14 cellular contexts compared by ENCODE assay signal in genomic region chr21:44853601-44854390, GRCh38. TPM values are rescaled to one million over a fixed set of nuclear protein-coding genes. Genes with fewer than 3 reads are reported as not detected.
A peak's percentile ranks its signal among the peaks of the same experiment; 100 is the strongest.
DNase-seq lines count a peak whose midpoint lies in the region; ATAC-seq and TF ChIP-seq lines count a peak whose summit lies in the region.
"Had no signal": no experiment of that assay in that cellular context is flagged by ENCODE, and none has a peak within 500 bp of the region (broad histone marks: within the 10 kb centered on the region; RNA-seq: fewer than 3 reads in every experiment).

No MANE protein-coding gene starts in this region.

- no peaks in the 10 kb centered on the region for H3K9me3 ChIP-seq in stomach
- H3K9me3 ChIP-seq: adrenal gland, suprapubic skin had no signal

- H3K4me1 ChIP-seq in stomach = peaks cover 20 to 48% (median 37%) of the 10 kb centered on the region in 4 donors

- H3K4me1 Mint-ChIP-seq in activated naive CD4-positive, alpha-beta T cell treated with anti-CD3 and anti-CD28 coated beads, Interleukin-2, amount 10 ng/mL, durations not matched to agents 7 days and 5 days = peaks cover 45% of the 10 kb centered on the region
- H3K4me1 Mint-ChIP-seq in activated T-helper 1 cell treated with anti-CD3 and anti-CD28 coated beads, Interleukin-12 subunit alpha, Interleukin-12 subunit beta, Interleukin-2, Interleukin-4 antibody, amounts not matched to agents 30 ng/mL and 10 ng/mL and 1 ng/mL, durations not matched to agents 14 hours and 24 hours and 36 hours (ENCODE audit: low read depth) = peaks cover 31% of the 10 kb centered on the region
- peaks cover 56 to 74% of the 10 kb centered on the region in 2 donors for H3K4me1 Mint-ChIP-seq in immature natural killer cell

- no peaks in the 10 kb centered on the region for H3K27me3 ChIP-seq in stomach
- H3K27me3 ChIP-seq: adrenal gland, suprapubic skin had no signal

- no peaks in the 10 kb centered on the region for H3K27me3 Mint-ChIP-seq in activated naive CD4-positive, alpha-beta T cell treated with anti-CD3 and anti-CD28 coated beads, Interleukin-2, amount 10 ng/mL, durations not matched to agents 7 days and 5 days
- H3K27me3 Mint-ChIP-seq in activated T-helper 1 cell treated with anti-CD3 and anti-CD28 coated beads, Interleukin-12 subunit alpha, Interleukin-12 subunit beta, Interleukin-2, Interleukin-4 antibody, amounts not matched to agents 30 ng/mL and 10 ng/mL and 1 ng/mL, durations not matched to agents 14 hours and 24 hours and 36 hours (ENCODE audit: insufficient read depth) = no peaks in the 10 kb centered on the region
- H3K27me3 Mint-ChIP-seq in immature natural killer cell (ENCODE audit: low read depth in 3 of 3) = peaks cover 2 to 24% (median 10%) of the 10 kb centered on the region in 3 donors

- no peak for TF ChIP-seq EP300 in stomach (IDR thresholded peaks at IDR 0.05)

- 67 to 78% (median 72%) methylated on average over 28 to 34 of the region's 34 CpGs for WGBS in stomach, 5 donors

- intact Hi-C loops in activated T-helper 1 cell treated with anti-CD3 and anti-CD28 coated beads, Interleukin-12 subunit alpha, Interleukin-12 subunit beta, Interleukin-2, Interleukin-4 antibody, amounts not matched to agents 30 ng/mL and 10 ng/mL and 1 ng/mL, durations not matched to agents 14 hours and 24 hours and 36 hours (cut with micrococcal nuclease) = no loop called here
- intact Hi-C loops in stomach (cut with DNase I; ENCODE audit: low total_unique reads) = no loop called here

- TF ChIP-seq CTCF in stomach (IDR thresholded peaks at IDR 0.05) = no peak

- H3K4me3 Mint-ChIP-seq in activated naive CD4-positive, alpha-beta T cell treated with anti-CD3 and anti-CD28 coated beads, Interleukin-2, amount 10 ng/mL, durations not matched to agents 7 days and 5 days = no peak overlapping the region
- no peak overlapping the region for H3K4me3 Mint-ChIP-seq in activated T-helper 1 cell treated with anti-CD3 and anti-CD28 coated beads, Interleukin-12 subunit alpha, Interleukin-12 subunit beta, Interleukin-2, Interleukin-4 antibody, amounts not matched to agents 30 ng/mL and 10 ng/mL and 1 ng/mL, durations not matched to agents 14 hours and 24 hours and 36 hours
- peak overlapping the region; percentile 62 to 81 (median 71) for H3K4me3 Mint-ChIP-seq in immature natural killer cell

- H3K36me3 Mint-ChIP-seq in activated naive CD4-positive, alpha-beta T cell treated with anti-CD3 and anti-CD28 coated beads, Interleukin-2, amount 10 ng/mL, durations not matched to agents 7 days and 5 days = peaks cover 63% of the 10 kb centered on the region
- peaks cover 36% of the 10 kb centered on the region for H3K36me3 Mint-ChIP-seq in activated T-helper 1 cell treated with anti-CD3 and anti-CD28 coated beads, Interleukin-12 subunit alpha, Interleukin-12 subunit beta, Interleukin-2, Interleukin-4 antibody, amounts not matched to agents 30 ng/mL and 10 ng/mL and 1 ng/mL, durations not matched to agents 14 hours and 24 hours and 36 hours (ENCODE audit: low read depth)
- peaks cover 5 to 48% (median 33%) of the 10 kb centered on the region in 3 donors for H3K36me3 Mint-ChIP-seq in immature natural killer cell

- CTCF ChIA-PET in activated naive CD4-positive, alpha-beta T cell treated with anti-CD3 and anti-CD28 coated beads, Interleukin-2, amount 10 ng/mL, durations not matched to agents 7 days and 5 days (lab: Charles Lee) = interaction anchor here (1.7 kb wide), 1 partner anchor 22 kb away, joined by 6 read pairs; no protein-coding TSS in a partner anchor

- H3K27ac ChIP-seq in stomach = peak overlapping the region; percentile 14 to 71 (median 63)
- H3K27ac ChIP-seq: adrenal gland, suprapubic skin had no signal

- H3K36me3 ChIP-seq in stomach = peaks cover 60 to 100% (median 98%) of the 10 kb centered on the region in 4 donors

- no peak for DNase-seq in activated naive CD4-positive, alpha-beta T cell treated with anti-CD3 and anti-CD28 coated beads, Interleukin-2, amount 10 ng/mL, durations not matched to agents 7 days and 5 days
- no peak for DNase-seq in activated naive CD4-positive, alpha-beta T cell treated with Interleukin-2 at 50 U/mL for 16 hours
- no peak for DNase-seq in activated T-helper 1 cell treated with anti-CD3 and anti-CD28 coated beads, Interleukin-12 subunit alpha, Interleukin-12 subunit beta, Interleukin-2, Interleukin-4 antibody, amounts not matched to agents 30 ng/mL and 10 ng/mL and 1 ng/mL, durations not matched to agents 14 hours and 24 hours and 36 hours (ENCODE audit: low spot score)
- no peak for DNase-seq in immature natural killer cell
- DNase-seq in stomach = peak; percentile 71
- no peak for DNase-seq in NCI-H524 (lab: John Stamatoyannopoulos, UW)
- DNase-seq in DMS79 (lab: John Stamatoyannopoulos, UW) = no peak
- DNase-seq: ACHN; activated CD8-positive, alpha-beta memory T cell treated with anti-CD3 and anti-CD28 coated beads, Interleukin-2, amount 50 U/mL, for 48 hours; NCI-H446 treated with DMSO at 0.1 percent for 48 hours had no signal

- H3K4me3 ChIP-seq in stomach = no peak overlapping the region
- H3K4me3 ChIP-seq: adrenal gland, suprapubic skin had no signal

- H3K9me3 Mint-ChIP-seq in activated naive CD4-positive, alpha-beta T cell treated with anti-CD3 and anti-CD28 coated beads, Interleukin-2, amount 10 ng/mL, durations not matched to agents 7 days and 5 days = no peaks in the 10 kb centered on the region
- H3K9me3 Mint-ChIP-seq in activated T-helper 1 cell treated with anti-CD3 and anti-CD28 coated beads, Interleukin-12 subunit alpha, Interleukin-12 subunit beta, Interleukin-2, Interleukin-4 antibody, amounts not matched to agents 30 ng/mL and 10 ng/mL and 1 ng/mL, durations not matched to agents 14 hours and 24 hours and 36 hours = no peaks in the 10 kb centered on the region
- no peaks in the 10 kb centered on the region for H3K9me3 Mint-ChIP-seq in immature natural killer cell

- H3K27ac Mint-ChIP-seq in activated naive CD4-positive, alpha-beta T cell treated with anti-CD3 and anti-CD28 coated beads, Interleukin-2, amount 10 ng/mL, durations not matched to agents 7 days and 5 days = peak overlapping the region; percentile 83
- H3K27ac Mint-ChIP-seq in activated T-helper 1 cell treated with anti-CD3 and anti-CD28 coated beads, Interleukin-12 subunit alpha, Interleukin-12 subunit beta, Interleukin-2, Interleukin-4 antibody, amounts not matched to agents 30 ng/mL and 10 ng/mL and 1 ng/mL, durations not matched to agents 14 hours and 24 hours and 36 hours = peak overlapping the region; percentile 4
- peak overlapping the region; percentile 84 to 97 (median 94) for H3K27ac Mint-ChIP-seq in immature natural killer cell

- TF ChIP-seq POLR2A in stomach (IDR thresholded peaks at IDR 0.05) = no peak

- ATAC-seq in HG02840 (IDR thresholded peaks at IDR 0.05; ENCODE audit: low FRiP score, unreplicated experiment) = no peak
- ATAC-seq: SK-N-SH treated with all-trans-retinoic acid at 6 μM for 48 hours had no signal

RNA-seq across cellular contexts. Expression of gene PTTG1IP, which starts 19.7 kb away (rescaled TPM):
- total RNA-seq in activated T-helper 1 cell treated with anti-CD3 and anti-CD28 coated beads, Interleukin-12 subunit alpha, Interleukin-12 subunit beta, Interleukin-2, Interleukin-4 antibody, amounts not matched to agents 30 ng/mL and 10 ng/mL and 1 ng/mL, durations not matched to agents 14 hours and 24 hours and 36 hours = 46.7 and 48.7 TPM in 2 replicates
- polyA plus RNA-seq in immature natural killer cell (100 to 1,000 TPM in 1 of 3 donors, 10 to 100 TPM in 2; 67.7 to 103 (median 92.9) TPM), stomach (10 to 100 TPM; 61.3 to 96.3 (median 75.8) TPM)
- 100 to 1,000 TPM in 4 of 5 donors, 10 to 100 TPM in 1; 85.7 to 253 (median 164) TPM for total RNA-seq in stomach

RNA-seq across cellular contexts. Expression of gene SUMO3, which starts 35.9 kb away (rescaled TPM):
- total RNA-seq in activated T-helper 1 cell treated with anti-CD3 and anti-CD28 coated beads, Interleukin-12 subunit alpha, Interleukin-12 subunit beta, Interleukin-2, Interleukin-4 antibody, amounts not matched to agents 30 ng/mL and 10 ng/mL and 1 ng/mL, durations not matched to agents 14 hours and 24 hours and 36 hours = 86.9 and 88.6 TPM in 2 replicates
- polyA plus RNA-seq in immature natural killer cell (10 to 100 TPM; 85.2 to 95.7 (median 87.4) TPM), stomach (10 to 100 TPM; 36.4 to 95.9 (median 78.1) TPM)
- total RNA-seq in stomach = 10 to 100 TPM; 29.5 to 80.1 (median 42.0) TPM

RNA-seq across cellular contexts. Expression of gene UBE2G2, which starts 52.2 kb away (rescaled TPM):
- 137 and 151 TPM in 2 replicates for total RNA-seq in activated T-helper 1 cell treated with anti-CD3 and anti-CD28 coated beads, Interleukin-12 subunit alpha, Interleukin-12 subunit beta, Interleukin-2, Interleukin-4 antibody, amounts not matched to agents 30 ng/mL and 10 ng/mL and 1 ng/mL, durations not matched to agents 14 hours and 24 hours and 36 hours
- 10 to 100 TPM; 43.6 to 62.9 (median 56.2) TPM for polyA plus RNA-seq in immature natural killer cell
- 100 to 1,000 TPM in 1 of 5 donors, 10 to 100 TPM in 4; 56.5 to 116 (median 78.2) TPM for total RNA-seq in stomach
- 10 to 100 TPM; 30.6 to 33.7 (median 32.7) TPM for polyA plus RNA-seq in stomach

Comparison
In these comparisons a context has a peak if more than half of its experiments do, and no peak if none do; other contexts are left out.
1. H3K27ac Mint-ChIP-seq: peak in every context shown above with its lines; median percentile 94 in immature natural killer cell; 83 in activated naive CD4-positive, alpha-beta T cell treated with anti-CD3 and anti-CD28 coated beads, Interleukin-2, amount 10 ng/mL, durations not matched to agents 7 days and 5 days; 4 in activated T-helper 1 cell treated with anti-CD3 and anti-CD28 coated beads, Interleukin-12 subunit alpha, Interleukin-12 subunit beta, Interleukin-2, Interleukin-4 antibody, amounts not matched to agents 30 ng/mL and 10 ng/mL and 1 ng/mL, durations not matched to agents 14 hours and 24 hours and 36 hours.
2. H3K4me3 Mint-ChIP-seq: peak in immature natural killer cell (5 of 5); none in activated naive CD4-positive, alpha-beta T cell treated with anti-CD3 and anti-CD28 coated beads, Interleukin-2, amount 10 ng/mL, durations not matched to agents 7 days and 5 days (single experiment) and activated T-helper 1 cell treated with anti-CD3 and anti-CD28 coated beads, Interleukin-12 subunit alpha, Interleukin-12 subunit beta, Interleukin-2, Interleukin-4 antibody, amounts not matched to agents 30 ng/mL and 10 ng/mL and 1 ng/mL, durations not matched to agents 14 hours and 24 hours and 36 hours (single experiment).